8 cellular contexts compared by ENCODE assay signal in the genomic region with DNA sequence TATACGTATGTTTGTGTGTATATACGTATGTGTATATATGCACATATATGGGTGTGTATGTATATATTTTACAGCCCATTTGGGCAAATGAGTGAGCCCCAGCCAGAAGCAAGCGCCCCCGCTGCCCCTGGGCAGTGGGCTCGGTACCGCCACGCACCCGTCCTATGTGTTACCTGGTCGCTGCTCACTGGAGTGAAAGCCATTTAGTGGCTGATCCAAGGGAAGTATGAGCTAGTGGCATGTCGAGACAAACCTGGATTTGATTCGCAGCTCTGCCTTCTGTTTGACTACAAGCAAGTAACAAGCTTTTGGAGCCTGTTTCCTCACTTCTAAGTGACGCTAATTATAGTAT. TPM values are rescaled to one million over a fixed set of nuclear protein-coding genes. Genes with fewer than 3 reads are reported as not detected.
DNase-seq lines count a peak whose midpoint lies in the region; ATAC-seq and TF ChIP-seq lines count a peak whose summit lies in the region.

No MANE protein-coding gene starts in this region.

- no peak for TF ChIP-seq CTCF in KMS-11 (conservative IDR thresholded peaks at IDR 0.05; ENCODE audit: low read depth, low read length)
- TF ChIP-seq CTCF in neural crest cell (conservative IDR thresholded peaks at IDR 0.05): no peak

- no peaks in the 10 kb centered on the region for H3K27me3 ChIP-seq in CD4-positive, CD25-positive, alpha-beta regulatory T cell (ENCODE audit: control insufficient read depth, insufficient read depth, low read length)
- H3K27me3 ChIP-seq in KMS-11 (ENCODE audit: insufficient read depth, low read depth): peaks cover 4% of the 10 kb centered on the region; the same call in 1 of the 2 replicates

- peaks cover 0 to 11% (median 2%) of the 10 kb centered on the region in 7 donors for H3K9me3 Mint-ChIP-seq in CD4-positive, CD25-positive, alpha-beta regulatory T cell
- peaks cover 7% of the 10 kb centered on the region for H3K9me3 Mint-ChIP-seq in neural crest cell

- intact Hi-C loops in posterior vena cava (cut with DNase I): no loop called here

- H3K4me3 Mint-ChIP-seq in CD4-positive, CD25-positive, alpha-beta regulatory T cell: peak overlapping the region; percentile 76 to 91 (median 88)
- H3K4me3 Mint-ChIP-seq in neural crest cell: peak overlapping the region; percentile 44

- peak overlapping the region; percentile 70; the same call in 1 of the 2 replicates for H2AFZ ChIP-seq in KMS-11 (ENCODE audit: low read depth)

- H3K79me2 ChIP-seq in KMS-11 (ENCODE audit: insufficient read depth, low read depth): no peaks in the 10 kb centered on the region

- H4K20me1 ChIP-seq in KMS-11 (ENCODE audit: insufficient read depth): no peaks in the 10 kb centered on the region

- H3K36me3 ChIP-seq in CD4-positive, CD25-positive, alpha-beta regulatory T cell (ENCODE audit: control insufficient read depth, insufficient read depth, low read length): no peaks in the 10 kb centered on the region
- no peaks in the 10 kb centered on the region for H3K36me3 ChIP-seq in KMS-11 (ENCODE audit: insufficient read depth)

- H3K9me3 ChIP-seq in CD4-positive, CD25-positive, alpha-beta regulatory T cell (ENCODE audit: control insufficient read depth in 2 of 2, low read length in 2 of 2): no peaks in the 10 kb centered on the region

- H3K27ac Mint-ChIP-seq in CD4-positive, CD25-positive, alpha-beta regulatory T cell: peak overlapping the region; percentile 57 to 89 (median 75)
- no peak overlapping the region for H3K27ac Mint-ChIP-seq in neural crest cell (ENCODE audit: unreplicated experiment)

- peaks cover 13% of the 10 kb centered on the region for H3K27me3 Mint-ChIP-seq in CD4-positive, CD25-positive, alpha-beta regulatory T cell
- peaks cover 62% of the 10 kb centered on the region for H3K27me3 Mint-ChIP-seq in neural crest cell (ENCODE audit: low read depth)

- peak overlapping the region; percentile 17 for H3K27ac ChIP-seq in CD4-positive, CD25-positive, alpha-beta regulatory T cell (ENCODE audit: insufficient read depth, low read length, poor library complexity, severe bottlenecking)
- no peak overlapping the region for H3K27ac ChIP-seq in KMS-11

- H3K4me1 ChIP-seq in CD4-positive, CD25-positive, alpha-beta regulatory T cell (ENCODE audit: control insufficient read depth, insufficient read depth, low read length, poor library complexity, severe bottlenecking): peaks cover 27% of the 10 kb centered on the region
- H3K4me1 ChIP-seq in KMS-11 (ENCODE audit: low read depth, poor library complexity, severe bottlenecking): peaks cover 10% of the 10 kb centered on the region

- H3K4me1 Mint-ChIP-seq in CD4-positive, CD25-positive, alpha-beta regulatory T cell: peaks cover 18 to 38% (median 37%) of the 10 kb centered on the region in 4 donors
- peaks cover 24% of the 10 kb centered on the region for H3K4me1 Mint-ChIP-seq in neural crest cell

- ATAC-seq in CD4-positive, CD25-positive, alpha-beta regulatory T cell (ENCODE audit: low read depth in 2 of 2): no peak
- ATAC-seq in GM18498 (IDR thresholded peaks at IDR 0.05; ENCODE audit: unreplicated experiment): no peak

- H3K9ac ChIP-seq in KMS-11: no peak overlapping the region; the same call in 1 of the 2 replicates

- peak overlapping the region; percentile 47 for H3K4me2 ChIP-seq in KMS-11

- peak overlapping the region; percentile 86 for H3K4me3 ChIP-seq in CD4-positive, CD25-positive, alpha-beta regulatory T cell (ENCODE audit: low read depth, low read length)
- no peak overlapping the region for H3K4me3 ChIP-seq in KMS-11 (IDR thresholded peaks at IDR 0.05; ENCODE audit: insufficient read depth, low read depth, low read length)

- no peak for DNase-seq in CD4-positive, CD25-positive, alpha-beta regulatory T cell
- DNase-seq in ecto neural progenitor cell (ENCODE audit: low spot score) (peak; percentile 47), neural crest cell (ENCODE audit: low read depth, low spot score) (no peak), posterior vena cava (ENCODE audit: low spot score) (no peak), NCI-H82 treated with DMSO at 0.1 percent for 48 hours (lab: John Stamatoyannopoulos, UW; ENCODE audit: unreplicated experiment) (no peak), AG20443 (ENCODE audit: low spot score) (no peak)

- H3K36me3 Mint-ChIP-seq in CD4-positive, CD25-positive, alpha-beta regulatory T cell: peaks cover 5% of the 10 kb centered on the region
- peaks cover 9% of the 10 kb centered on the region for H3K36me3 Mint-ChIP-seq in neural crest cell (ENCODE audit: low read depth)

RNA-seq across cellular contexts. Expression of a gene that starts 35.8 kb away (rescaled TPM):
- total RNA-seq in CD4-positive, CD25-positive, alpha-beta regulatory T cell: 333 TPM
- 100 to 1,000 TPM; 215 to 231 (median 223) TPM for polyA plus RNA-seq in CD4-positive, CD25-positive, alpha-beta regulatory T cell
- 26.6 and 27.7 TPM in 2 replicates for total RNA-seq in neural crest cell
- total RNA-seq in posterior vena cava: 100 to 1,000 TPM; 109 to 127 TPM
